1 cellular context compared by ENCODE assay signal in the genomic region with DNA sequence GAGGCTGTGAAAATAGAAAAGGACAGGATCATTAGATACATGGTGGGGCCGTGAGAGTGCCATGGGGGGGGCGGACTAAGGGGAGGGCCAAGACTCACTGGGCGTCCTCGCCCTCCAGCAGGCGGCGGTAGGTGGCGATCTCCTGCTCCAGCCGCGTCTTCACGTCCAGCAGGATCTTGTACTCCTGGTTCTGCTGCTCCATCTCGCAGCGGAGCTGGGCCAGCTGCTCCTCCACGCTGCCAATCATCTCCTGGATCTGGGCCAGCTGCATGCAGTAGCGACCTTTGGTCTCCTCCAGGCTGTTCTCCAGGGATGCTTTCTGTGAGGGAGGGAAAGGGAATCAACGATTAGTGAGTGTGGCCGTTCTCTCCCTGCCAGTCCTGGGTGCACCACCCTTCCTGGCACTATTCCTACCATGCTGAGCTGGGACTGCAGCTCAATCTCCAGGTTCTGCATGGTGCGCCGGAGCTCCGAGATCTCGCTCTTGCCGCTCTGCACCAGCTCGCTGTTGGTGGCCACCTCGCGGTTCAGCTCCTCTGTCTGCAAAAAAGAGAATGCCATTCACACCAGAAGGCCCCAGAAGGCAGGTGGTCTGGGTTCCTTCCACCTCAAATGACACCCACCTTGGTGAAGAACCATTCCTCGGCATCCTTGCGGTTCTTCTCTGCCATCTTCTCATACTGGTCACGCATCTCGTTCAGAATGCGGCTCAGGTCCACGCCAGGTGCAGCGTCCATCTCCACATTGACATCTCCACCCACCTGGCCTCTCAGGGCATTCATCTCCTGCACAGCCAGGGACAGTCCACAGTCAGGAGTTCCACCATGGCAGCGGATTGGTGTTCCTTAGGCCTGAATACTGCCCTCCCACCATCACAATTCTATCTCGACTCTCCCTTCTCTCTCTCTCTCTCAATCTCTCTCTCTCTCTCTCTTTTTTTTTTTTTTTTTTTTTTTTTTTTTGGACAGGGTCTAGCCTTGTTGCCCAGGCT.
TF ChIP-seq lines count a peak whose summit lies in the region.

No MANE protein-coding gene starts in this region.

TF ChIP-seq in SK-N-SH treated with all-trans-retinoic acid at 6 μM for 48 hours, 23 proteins besides CTCF, POLR2A, EP300 and RAD21:
- TF ChIP-seq, protein P1, sequence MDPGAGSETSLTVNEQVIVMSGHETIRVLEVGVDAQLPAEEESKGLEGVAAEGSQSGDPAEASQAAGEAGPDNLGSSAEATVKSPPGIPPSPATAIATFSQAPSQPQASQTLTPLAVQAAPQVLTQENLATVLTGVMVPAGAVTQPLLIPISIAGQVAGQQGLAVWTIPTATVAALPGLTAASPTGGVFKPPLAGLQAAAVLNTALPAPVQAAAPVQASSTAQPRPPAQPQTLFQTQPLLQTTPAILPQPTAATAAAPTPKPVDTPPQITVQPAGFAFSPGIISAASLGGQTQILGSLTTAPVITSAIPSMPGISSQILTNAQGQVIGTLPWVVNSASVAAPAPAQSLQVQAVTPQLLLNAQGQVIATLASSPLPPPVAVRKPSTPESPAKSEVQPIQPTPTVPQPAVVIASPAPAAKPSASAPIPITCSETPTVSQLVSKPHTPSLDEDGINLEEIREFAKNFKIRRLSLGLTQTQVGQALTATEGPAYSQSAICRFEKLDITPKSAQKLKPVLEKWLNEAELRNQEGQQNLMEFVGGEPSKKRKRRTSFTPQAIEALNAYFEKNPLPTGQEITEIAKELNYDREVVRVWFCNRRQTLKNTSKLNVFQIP (CRISPR knock-in tag; IDR thresholded peaks at IDR 0.05; ENCODE audit: borderline replicate concordance, low read depth), result no peak
- TF ChIP-seq SNAI2 (CRISPR knock-in tag; IDR thresholded peaks at IDR 0.05) (no peak), RARB (CRISPR knock-in tag; IDR thresholded peaks at IDR 0.05) (no peak), OSR1 (CRISPR knock-in tag; IDR thresholded peaks at IDR 0.05) (no peak), ARNTL (CRISPR knock-in tag; IDR thresholded peaks at IDR 0.05; ENCODE audit: borderline replicate concordance, low read depth) (no peak), ZNF70 (CRISPR knock-in tag; IDR thresholded peaks at IDR 0.05) (no peak), ZFP3 (CRISPR knock-in tag; IDR thresholded peaks at IDR 0.05) (no peak), ZNF8 (CRISPR knock-in tag; IDR thresholded peaks at IDR 0.05) (no peak)
- TF ChIP-seq, protein P2, sequence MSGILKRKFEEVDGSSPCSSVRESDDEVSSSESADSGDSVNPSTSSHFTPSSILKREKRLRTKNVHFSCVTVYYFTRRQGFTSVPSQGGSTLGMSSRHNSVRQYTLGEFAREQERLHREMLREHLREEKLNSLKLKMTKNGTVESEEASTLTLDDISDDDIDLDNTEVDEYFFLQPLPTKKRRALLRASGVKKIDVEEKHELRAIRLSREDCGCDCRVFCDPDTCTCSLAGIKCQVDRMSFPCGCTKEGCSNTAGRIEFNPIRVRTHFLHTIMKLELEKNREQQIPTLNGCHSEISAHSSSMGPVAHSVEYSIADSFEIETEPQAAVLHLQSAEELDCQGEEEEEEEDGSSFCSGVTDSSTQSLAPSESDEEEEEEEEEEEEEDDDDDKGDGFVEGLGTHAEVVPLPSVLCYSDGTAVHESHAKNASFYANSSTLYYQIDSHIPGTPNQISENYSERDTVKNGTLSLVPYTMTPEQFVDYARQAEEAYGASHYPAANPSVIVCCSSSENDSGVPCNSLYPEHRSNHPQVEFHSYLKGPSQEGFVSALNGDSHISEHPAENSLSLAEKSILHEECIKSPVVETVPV (CRISPR knock-in tag; IDR thresholded peaks at IDR 0.05), result no peak
- TF ChIP-seq, protein P3, sequence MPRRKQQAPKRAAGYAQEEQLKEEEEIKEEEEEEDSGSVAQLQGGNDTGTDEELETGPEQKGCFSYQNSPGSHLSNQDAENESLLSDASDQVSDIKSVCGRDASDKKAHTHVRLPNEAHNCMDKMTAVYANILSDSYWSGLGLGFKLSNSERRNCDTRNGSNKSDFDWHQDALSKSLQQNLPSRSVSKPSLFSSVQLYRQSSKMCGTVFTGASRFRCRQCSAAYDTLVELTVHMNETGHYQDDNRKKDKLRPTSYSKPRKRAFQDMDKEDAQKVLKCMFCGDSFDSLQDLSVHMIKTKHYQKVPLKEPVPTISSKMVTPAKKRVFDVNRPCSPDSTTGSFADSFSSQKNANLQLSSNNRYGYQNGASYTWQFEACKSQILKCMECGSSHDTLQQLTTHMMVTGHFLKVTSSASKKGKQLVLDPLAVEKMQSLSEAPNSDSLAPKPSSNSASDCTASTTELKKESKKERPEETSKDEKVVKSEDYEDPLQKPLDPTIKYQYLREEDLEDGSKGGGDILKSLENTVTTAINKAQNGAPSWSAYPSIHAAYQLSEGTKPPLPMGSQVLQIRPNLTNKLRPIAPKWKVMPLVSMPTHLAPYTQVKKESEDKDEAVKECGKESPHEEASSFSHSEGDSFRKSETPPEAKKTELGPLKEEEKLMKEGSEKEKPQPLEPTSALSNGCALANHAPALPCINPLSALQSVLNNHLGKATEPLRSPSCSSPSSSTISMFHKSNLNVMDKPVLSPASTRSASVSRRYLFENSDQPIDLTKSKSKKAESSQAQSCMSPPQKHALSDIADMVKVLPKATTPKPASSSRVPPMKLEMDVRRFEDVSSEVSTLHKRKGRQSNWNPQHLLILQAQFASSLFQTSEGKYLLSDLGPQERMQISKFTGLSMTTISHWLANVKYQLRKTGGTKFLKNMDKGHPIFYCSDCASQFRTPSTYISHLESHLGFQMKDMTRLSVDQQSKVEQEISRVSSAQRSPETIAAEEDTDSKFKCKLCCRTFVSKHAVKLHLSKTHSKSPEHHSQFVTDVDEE (CRISPR knock-in tag; IDR thresholded peaks at IDR 0.05), result no peak
